ENCODE assay signal across 8 cellular contexts in genomic region chr15:50686468-50687301, GRCh38. TPM values are rescaled to one million over a fixed set of nuclear protein-coding genes. Genes with fewer than 3 reads are reported as not detected.
A peak's percentile ranks its signal among the peaks of the same experiment; 100 is the strongest.
DNase-seq lines count a peak whose midpoint lies in the region; ATAC-seq and TF ChIP-seq lines count a peak whose summit lies in the region.

Gene TRPM7 (minus strand): TSS chr15:50686797. CDS start chr15:50686533, 264 bp downstream.

- intact Hi-C loops in Right ventricle myocardium superior (cut with DNase I) = loop anchor here (5.0 kb wide), 1 partner anchor 81 kb away; the partner anchor contains the start of gene SPPL2A

- H3K9me3 ChIP-seq in trophoblast cell (ENCODE audit: insufficient read depth, low read depth, low read length) (no peaks in the 10 kb centered on the region), tibial nerve (no peaks in the 10 kb centered on the region)

- peak within 1 kb of the TSS; percentile 90 for H4K8ac ChIP-seq in trophoblast cell (ENCODE audit: low read depth, low read length)

- H3K27ac ChIP-seq in trophoblast cell (ENCODE audit: low read depth, low read length) = peak within 1 kb of the TSS; percentile 92
- peak within 1 kb of the TSS; percentile 85 to 98 (median 92) for H3K27ac ChIP-seq in tibial nerve

- peak; percentile 74 for ATAC-seq in HG02610 (IDR thresholded peaks at IDR 0.05; ENCODE audit: unreplicated experiment)
- peak; percentile 96 for ATAC-seq in Right ventricle myocardium superior (ENCODE audit: poor library complexity)

- H4K91ac ChIP-seq in trophoblast cell (ENCODE audit: low read depth, low read length) = peak within 1 kb of the TSS; percentile 91

- peak within 1 kb of the TSS; percentile 95 for H3K14ac ChIP-seq in trophoblast cell (ENCODE audit: low read length)

- H3K79me2 ChIP-seq in trophoblast cell (ENCODE audit: control insufficient read depth, insufficient read depth, low read length, poor library complexity) = peaks cover 23% of the 10 kb centered on the region

- H2BK5ac ChIP-seq in trophoblast cell (ENCODE audit: low read depth, low read length, poor library complexity) = peak within 1 kb of the TSS; percentile 71

- H3K36me3 ChIP-seq in trophoblast cell (ENCODE audit: control insufficient read depth in 1 of 2, insufficient read depth in 2 of 2, low read length in 2 of 2) = peaks cover 6 to 10% of the 10 kb centered on the region in 2 experiments
- H3K36me3 ChIP-seq in tibial nerve = peaks cover 0 to 15% (median 0%) of the 10 kb centered on the region in 3 donors

- H2AFZ ChIP-seq in trophoblast cell (ENCODE audit: insufficient read depth, low read length, poor library complexity) = peak within 1 kb of the TSS; percentile 68

- TF ChIP-seq CTCF in GM10266 (IDR thresholded peaks at IDR 0.05; ENCODE audit: control insufficient read depth, insufficient read depth, low read depth, missing control alignments) (no peak), tibial nerve (IDR thresholded peaks at IDR 0.05) (peak in 2 of 5 experiments; percentile 23 to 38)

- peak in 1 of 2 donors; percentile 96 for TF ChIP-seq EP300 in tibial nerve (IDR thresholded peaks at IDR 0.05)

- H3K4me2 ChIP-seq in trophoblast cell (ENCODE audit: low read length) = peak within 1 kb of the TSS; percentile 94

- peaks cover 11% of the 10 kb centered on the region for H3K79me1 ChIP-seq in trophoblast cell (ENCODE audit: low read length)

- peak within 1 kb of the TSS; percentile 83 for H2BK120ac ChIP-seq in trophoblast cell (ENCODE audit: insufficient read depth, low read length, poor library complexity)

- no CpG with 5 or more reads among the region's 80 CpGs for WGBS in trophoblast cell (ENCODE audit: extremely low coverage, insufficient coverage, insufficient read length)
- 0% methylated on average over 24 to 28 of the region's 80 CpGs for WGBS in tibial nerve, 2 donors

- peak within 1 kb of the TSS; percentile 77 for H2AK5ac ChIP-seq in trophoblast cell (ENCODE audit: low read length)

- peak; percentile 92 for DNase-seq in GM10266 (ENCODE audit: extremely low spot score)
- peak; percentile 70 for DNase-seq in NCI-H1092 treated with DMSO at 0.1 percent for 48 hours (lab: John Stamatoyannopoulos, UW)
- peak; percentile 2 to 66 for DNase-seq in SW 1271 (lab: John Stamatoyannopoulos, UW)
- peak; percentile 76 for DNase-seq in activated naive CD8-positive, alpha-beta T cell treated with anti-CD3 and anti-CD28 coated beads, Interleukin-2, amount 50 U/mL, for 16 hours (ENCODE audit: low read depth, low spot score)
- DNase-seq in Right ventricle myocardium superior = peak; percentile 94
- peak; percentile 81 to 93 for DNase-seq in trophoblast cell
- peak; percentile 82 to 86 for DNase-seq in tibial nerve (ENCODE audit: low spot score in 2 of 2)

- H3K27me3 ChIP-seq in trophoblast cell (ENCODE audit: insufficient read depth, low read length) = no peaks in the 10 kb centered on the region
- H3K27me3 ChIP-seq in tibial nerve = no peaks in the 10 kb centered on the region

- peak within 1 kb of the TSS; percentile 21 for H2BK12ac ChIP-seq in trophoblast cell (ENCODE audit: low read length)

- H3K9ac ChIP-seq in trophoblast cell (ENCODE audit: low read length) = peak within 1 kb of the TSS; percentile 92

- peaks cover 0 to 8% of the 10 kb centered on the region in 2 experiments for H3K4me1 ChIP-seq in trophoblast cell (ENCODE audit: control insufficient read depth in 1 of 2, insufficient read depth in 2 of 2, low read length in 2 of 2)
- H3K4me1 ChIP-seq in tibial nerve = peaks cover 0 to 45% (median 15%) of the 10 kb centered on the region in 4 donors

- H3K4me3 ChIP-seq in trophoblast cell (ENCODE audit: low read depth, low read length) = peak within 1 kb of the TSS; percentile 92
- H3K4me3 ChIP-seq in tibial nerve = peak within 1 kb of the TSS; percentile 47 to 83 (median 64)

- H3K23ac ChIP-seq in trophoblast cell (ENCODE audit: low read length) = no peak within 1 kb of the TSS

- H4K12ac ChIP-seq in trophoblast cell (ENCODE audit: low read depth, low read length) = peak within 1 kb of the TSS; percentile 75

- peak; percentile 92 to 93 for TF ChIP-seq POLR2A in tibial nerve (IDR thresholded peaks at IDR 0.05)

- peak within 1 kb of the TSS; percentile 96 for H3K18ac ChIP-seq in trophoblast cell (ENCODE audit: low read length)

- peak within 1 kb of the TSS; percentile 90 for H3K4ac ChIP-seq in trophoblast cell (ENCODE audit: low read depth, low read length)

RNA-seq across cellular contexts. Expression of gene TRPM7, which starts in this region (rescaled TPM):
- 27.9 TPM for total RNA-seq in Right ventricle myocardium superior
- 23.5 and 24.5 TPM in 2 replicates for polyA plus RNA-seq in trophoblast cell (2013)
- total RNA-seq in tibial nerve = 10 to 100 TPM; 57.3 to 97.5 (median 68.0) TPM

Comparison
In these comparisons a context has a peak if more than half of its experiments do, and no peak if none do; other contexts are left out.
1. Peak in every context shown above with its lines: DNase-seq, ATAC-seq, H3K4me3 ChIP-seq and H3K27ac ChIP-seq.
2. DNase-seq: peak in every context shown above with its lines; median percentile 94 in Right ventricle myocardium superior; 92 in GM10266; 87 in trophoblast cell; 84 in tibial nerve; 76 in activated naive CD8-positive, alpha-beta T cell treated with anti-CD3 and anti-CD28 coated beads, Interleukin-2, amount 50 U/mL, for 16 hours; 70 in NCI-H1092 treated with DMSO at 0.1 percent for 48 hours; 34 in SW 1271.